ENCODE assay signal across 10 cellular contexts in the genomic region with DNA sequence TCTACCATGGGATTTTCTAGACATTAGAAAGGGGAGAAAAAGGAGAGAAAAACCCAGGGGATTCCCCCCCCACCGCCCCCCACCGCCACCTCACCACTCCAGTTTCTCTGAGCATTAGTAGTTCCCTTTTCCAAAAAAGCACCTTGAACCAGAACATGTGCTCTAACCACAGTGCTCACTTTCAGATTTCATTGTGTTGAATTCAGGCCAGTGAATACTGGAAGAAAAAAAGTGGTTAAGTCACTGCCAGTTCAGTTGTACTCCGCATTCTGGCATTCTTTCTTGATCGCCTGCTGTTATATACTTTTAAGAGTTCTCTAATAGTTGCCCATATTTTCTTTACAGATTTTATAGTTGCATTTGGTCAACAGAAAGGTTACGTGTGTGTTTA. TPM values are rescaled to one million over a fixed set of nuclear protein-coding genes. Genes with fewer than 3 reads are reported as not detected.
DNase-seq lines count a peak whose midpoint lies in the region; ATAC-seq and TF ChIP-seq lines count a peak whose summit lies in the region.
"Had no signal": no experiment of that assay in that cellular context is flagged by ENCODE, and none has a peak within 500 bp of the region (broad histone marks: within the 10 kb centered on the region; RNA-seq: fewer than 3 reads in every experiment).

No MANE protein-coding gene starts in this region.

- ATAC-seq in left cardiac atrium (no peak), HG02981 (IDR thresholded peaks at IDR 0.05; ENCODE audit: unreplicated experiment) (peak; percentile 75), heart left ventricle (no peak)

- intact Hi-C loops in left cardiac atrium (cut with DNase I) = no loop called here
- intact Hi-C loops in uterus (cut with DNase I; ENCODE audit: low total_unique reads) = no loop called here
- intact Hi-C loops in heart left ventricle (cut with DNase I) = no loop called here

- H3K4me1 ChIP-seq in cardiac muscle cell (ENCODE audit: low read depth) (peaks cover 6% of the 10 kb centered on the region), uterus (no peaks in the 10 kb centered on the region), heart left ventricle (peaks cover 0 to 25% (median 8%) of the 10 kb centered on the region in 12 donors)
- H3K4me1 ChIP-seq: thyroid gland had no signal

- no peak for TF ChIP-seq CTCF in cardiac muscle cell (IDR thresholded peaks at IDR 0.05; ENCODE audit: low read depth, low read length)
- no peak for TF ChIP-seq CTCF in astrocyte of the spinal cord (IDR thresholded peaks at IDR 0.05; ENCODE audit: low read depth, low read length)
- TF ChIP-seq CTCF in uterus (IDR thresholded peaks at IDR 0.05) = no peak
- no peak for TF ChIP-seq CTCF in heart left ventricle (IDR thresholded peaks at IDR 0.05)

- H3K9me3 ChIP-seq in cardiac muscle cell (ENCODE audit: low read depth) (peaks cover 4% of the 10 kb centered on the region), uterus (no peaks in the 10 kb centered on the region), heart left ventricle (peaks cover 0 to 3% (median 0%) of the 10 kb centered on the region in 12 donors)
- H3K9me3 ChIP-seq: thyroid gland had no signal

- 44 to 59% (median 52%) methylated on average over 5 of the region's 5 CpGs for WGBS in heart left ventricle, 4 donors

- H3K4me3 ChIP-seq in cardiac muscle cell = no peak overlapping the region
- H3K4me3 ChIP-seq in astrocyte of the spinal cord (ENCODE audit: low read depth, low read length) = no peak overlapping the region
- H3K4me3 ChIP-seq in uterus = no peak overlapping the region
- H3K4me3 ChIP-seq in heart left ventricle = no peak overlapping the region
- H3K4me3 ChIP-seq: thyroid gland had no signal

- H3K27me3 ChIP-seq in cardiac muscle cell (no peaks in the 10 kb centered on the region), uterus (peaks cover 0 to 5% of the 10 kb centered on the region in 2 donors), heart left ventricle (no peaks in the 10 kb centered on the region)
- H3K27me3 ChIP-seq: thyroid gland had no signal

- TF ChIP-seq POLR2A in uterus (IDR thresholded peaks at IDR 0.05) (no peak), erythroblast (IDR thresholded peaks at IDR 0.05; ENCODE audit: low read length) (no peak), heart left ventricle (IDR thresholded peaks at IDR 0.05) (no peak)

- peak in 1 of 2 donors; percentile 20 for DNase-seq in cardiac muscle cell (ENCODE audit: low read depth in 1 of 2, low spot score in 1 of 2)
- no peak for DNase-seq in left cardiac atrium
- peak; percentile 44 for DNase-seq in astrocyte of the spinal cord (ENCODE audit: low read depth, low spot score)
- no peak for DNase-seq in uterus
- DNase-seq in activated T-cell treated with anti-CD3 and anti-CD28 coated beads for 4 hours = no peak
- no peak for DNase-seq in erythroblast (lab: John Stamatoyannopoulos, UW)
- no peak for DNase-seq in heart left ventricle
- DNase-seq: T-helper 9 cell, thyroid gland had no signal

- no peaks in the 10 kb centered on the region for H3K36me3 ChIP-seq in cardiac muscle cell
- H3K36me3 ChIP-seq in uterus = no peaks in the 10 kb centered on the region
- H3K36me3 ChIP-seq in heart left ventricle = no peaks in the 10 kb centered on the region
- H3K36me3 ChIP-seq: thyroid gland had no signal

- in situ Hi-C loops in astrocyte of the spinal cord (cut with HindIII; ENCODE audit: low sequenced_read_pairs) = no loop called here

- H3K27ac ChIP-seq in cardiac muscle cell (peak overlapping the region; percentile 83), uterus (peak overlapping the region; percentile 52 to 57), heart left ventricle (peak overlapping the region in 2 of 12 donors; percentile 15 to 46)
- H3K27ac ChIP-seq: thyroid gland had no signal

RNA-seq across cellular contexts. Expression of a gene that starts 40.9 kb away (rescaled TPM):
- total RNA-seq in cardiac muscle cell (5.1 and 8.6 TPM in 2 replicates), left cardiac atrium (1 to 10 TPM; 5.3 TPM), uterus (10 to 100 TPM in 2 of 4 donors, 1 to 10 TPM in 2; 6.9 to 15.5 (median 10.2) TPM), heart left ventricle (10 to 100 TPM in 1 of 9 donors, 1 to 10 TPM in 8; 4.6 to 11.2 (median 6.1) TPM)
- polyA plus RNA-seq in cardiac muscle cell (6.0 and 7.0 TPM in 2 replicates), heart left ventricle (1 to 10 TPM; 1.4 to 3.1 TPM)
